Comparison of ENCODE assay signal across 21 cellular contexts in the genomic region with DNA sequence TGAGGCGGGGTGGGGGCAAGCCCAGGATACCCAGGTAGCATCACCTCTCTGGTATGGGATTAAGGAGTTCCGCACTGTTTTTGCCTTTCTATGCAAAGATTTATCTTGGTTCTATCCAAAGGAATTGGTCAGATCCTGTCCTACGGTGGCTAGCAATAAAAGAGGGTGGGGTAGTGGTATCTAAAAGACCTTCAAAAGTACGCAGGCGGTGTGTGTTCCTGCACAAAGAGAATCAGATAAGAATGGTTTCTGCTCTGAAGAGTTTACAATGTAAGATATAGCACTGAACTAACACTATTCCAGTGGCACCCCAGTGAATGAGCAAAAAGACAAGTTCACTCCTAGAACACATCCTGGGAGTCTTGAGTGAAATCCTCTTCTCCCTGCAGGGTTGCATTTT. TPM values are rescaled to one million over a fixed set of nuclear protein-coding genes. Genes with fewer than 3 reads are reported as not detected.
"Had no signal": no experiment of that assay in that cellular context is flagged by ENCODE, and none has a peak within 500 bp of the region (broad histone marks: within the 10 kb centered on the region; RNA-seq: fewer than 3 reads in every experiment).

No MANE protein-coding gene starts in this region.

- H3K27ac ChIP-seq: body of pancreas, cardiac muscle cell, thyroid gland had no signal

- ATAC-seq: activated CD8-positive, alpha-beta T cell treated with anti-CD3 and anti-CD28 coated beads for 36 hours; body of pancreas; effector memory CD8-positive, alpha-beta T cell; natural killer cell; stimulated activated naive B cell treated with anti-CD40 and anti-IgM and Interleukin-4, amounts not matched to agents 10 μg/mL and 1 μg/mL and 100 μg/mL, for 72 hours had no signal

- H3K9me3 ChIP-seq: body of pancreas, stomach, thyroid gland had no signal

- H3K27me3 ChIP-seq: body of pancreas, cardiac muscle cell, stomach, thyroid gland had no signal

- DNase-seq: activated B cell treated with CpG ODN at 0.5 μM for 24 hours; activated CD4-positive, alpha-beta T cell treated with anti-CD3 and anti-CD28 coated beads, Interleukin-2, amount 50 U/mL, for 1 hour; activated CD8-positive, alpha-beta T cell treated with anti-CD3 and anti-CD28 coated beads for 36 hours; activated effector memory CD4-positive, alpha-beta T cell treated with Interleukin-2 at 50 U/mL for 16 hours; activated naive CD4-positive, alpha-beta T cell treated with Interleukin-2 at 50 U/mL for 16 hours; anterior cingulate cortex; body of pancreas; cortex of kidney; effector memory CD8-positive, alpha-beta T cell; midbrain; natural killer cell; retina; stimulated activated CD4-positive, alpha-beta T cell treated with anti-CD3 and anti-CD28 coated beads, Interleukin-15, amount 100 ng/mL, for 24 hours; stimulated activated CD4-positive, alpha-beta T cell treated with anti-CD3 and anti-CD28 coated beads, Interleukin-2, amount 100 ng/mL, for 24 hours; stimulated activated naive B cell treated with anti-CD40 and anti-IgM and Interleukin-4, amounts not matched to agents 10 μg/mL and 1 μg/mL and 100 μg/mL, for 72 hours; stomach; T-helper 1 cell; thyroid gland had no signal

- FAIRE-seq: endothelial cell of umbilical vein, islet of Langerhans had no signal

- H3K4me3 ChIP-seq: body of pancreas, cardiac muscle cell, stomach, thyroid gland had no signal

RNA-seq across cellular contexts. Expression of a gene that starts 36.5 kb away (rescaled TPM):
- total RNA-seq: activated B cell treated with CpG ODN at 0.5 μM for 24 hours, body of pancreas had no signal
